ENCODE assay signal across 9 cellular contexts in genomic region chr15:76337739-76338554, GRCh38. TPM values are rescaled to one million over a fixed set of nuclear protein-coding genes. Genes with fewer than 3 reads are reported as not detected.
DNase-seq lines count a peak whose midpoint lies in the region; ATAC-seq and TF ChIP-seq lines count a peak whose summit lies in the region.
"Had no signal": no experiment of that assay in that cellular context is flagged by ENCODE, and none has a peak within 500 bp of the region (broad histone marks: within the 10 kb centered on the region; RNA-seq: fewer than 3 reads in every experiment).

No MANE protein-coding gene starts in this region.

- no peak overlapping the region for H3K9ac ChIP-seq in muscle layer of colon (ENCODE audit: low read length)

- H3K9me3 ChIP-seq in CD4-positive, alpha-beta memory T cell (ENCODE audit: control insufficient read depth in 1 of 2, low read length in 2 of 2) = no peaks in the 10 kb centered on the region
- H3K9me3 ChIP-seq in muscle layer of colon (ENCODE audit: low read length) (no peaks in the 10 kb centered on the region), suprapubic skin (no peaks in the 10 kb centered on the region), upper lobe of right lung (no peaks in the 10 kb centered on the region)
- H3K9me3 ChIP-seq: tibial nerve had no signal

- H3K4me1 ChIP-seq in CD4-positive, alpha-beta memory T cell (ENCODE audit: insufficient read depth, low read length) = peaks cover 76% of the 10 kb centered on the region
- H3K4me1 ChIP-seq in muscle layer of colon (ENCODE audit: insufficient read depth, low read length) = peaks cover 21% of the 10 kb centered on the region
- H3K4me1 ChIP-seq in suprapubic skin = peaks cover 75% of the 10 kb centered on the region
- peaks cover 43% of the 10 kb centered on the region for H3K4me1 ChIP-seq in upper lobe of right lung

- intact Hi-C loops in CD4-positive, alpha-beta memory T cell (cut with micrococcal nuclease) = no loop called here
- intact Hi-C loops in upper lobe of right lung (cut with DNase I) = no loop called here

- WGBS in suprapubic skin = 10% methylated on average over 17 of the region's 96 CpGs

- peak overlapping the region in 2 of 7 donors; percentile 54 to 88 for H3K27ac Mint-ChIP-seq in CD4-positive, alpha-beta memory T cell
- H3K27ac Mint-ChIP-seq in IgD-negative memory B cell = peak overlapping the region; percentile 87 to 94 (median 93)
- no peak overlapping the region for H3K27ac Mint-ChIP-seq in activated naive CD4-positive, alpha-beta T cell treated with anti-CD3 and anti-CD28 coated beads, Interleukin-2, amount 50 U/mL, for 72 hours

- no peak for TF ChIP-seq POLR2A in suprapubic skin (IDR thresholded peaks at IDR 0.05)

- H3K27me3 ChIP-seq in CD4-positive, alpha-beta memory T cell (ENCODE audit: insufficient read depth, low read length) = peaks cover 59% of the 10 kb centered on the region
- peaks cover 48 to 79% of the 10 kb centered on the region in 2 donors for H3K27me3 ChIP-seq in muscle layer of colon (ENCODE audit: control insufficient read depth in 1 of 2, insufficient read depth in 2 of 2, low read length in 2 of 2)
- peaks cover 100% of the 10 kb centered on the region for H3K27me3 ChIP-seq in suprapubic skin
- peaks cover 100% of the 10 kb centered on the region for H3K27me3 ChIP-seq in upper lobe of right lung

- CTCF ChIA-PET in CD4-positive, alpha-beta memory T cell (lab: Charles Lee; ENCODE audit: partially characterized antibody) = no interaction called here

- TF ChIP-seq CTCF in suprapubic skin (IDR thresholded peaks at IDR 0.05) (no peak), upper lobe of right lung (IDR thresholded peaks at IDR 0.05) (no peak)

- TF ChIP-seq EP300 in suprapubic skin (IDR thresholded peaks at IDR 0.05) = no peak

- H3K9me3 Mint-ChIP-seq in CD4-positive, alpha-beta memory T cell = peaks cover 0 to 20% (median 2%) of the 10 kb centered on the region in 8 donors
- H3K9me3 Mint-ChIP-seq in IgD-negative memory B cell = peaks cover 0 to 4% (median 0%) of the 10 kb centered on the region in 3 donors
- no peaks in the 10 kb centered on the region for H3K9me3 Mint-ChIP-seq in activated naive CD4-positive, alpha-beta T cell treated with anti-CD3 and anti-CD28 coated beads, Interleukin-2, amount 50 U/mL, for 72 hours

- H3K36me3 Mint-ChIP-seq in CD4-positive, alpha-beta memory T cell = peaks cover 0 to 2% of the 10 kb centered on the region in 2 donors
- H3K36me3 Mint-ChIP-seq in IgD-negative memory B cell = peaks cover 2% of the 10 kb centered on the region
- peaks cover 17 to 21% of the 10 kb centered on the region in 2 donors for H3K36me3 Mint-ChIP-seq in activated naive CD4-positive, alpha-beta T cell treated with anti-CD3 and anti-CD28 coated beads, Interleukin-2, amount 50 U/mL, for 72 hours

- H3K4me3 ChIP-seq in CD4-positive, alpha-beta memory T cell (ENCODE audit: low read length in 2 of 2) = peak overlapping the region in 1 of 2 donors; percentile 24
- H3K4me3 ChIP-seq in muscle layer of colon (ENCODE audit: low read depth in 1 of 2, low read length in 2 of 2) (peak overlapping the region; percentile 57 to 65), suprapubic skin (no peak overlapping the region), upper lobe of right lung (no peak overlapping the region)

- H3K36me3 ChIP-seq in CD4-positive, alpha-beta memory T cell (ENCODE audit: insufficient read depth, low read length) = no peaks in the 10 kb centered on the region
- H3K36me3 ChIP-seq in muscle layer of colon (ENCODE audit: insufficient read depth, low read length) = no peaks in the 10 kb centered on the region
- H3K36me3 ChIP-seq in suprapubic skin = no peaks in the 10 kb centered on the region
- no peaks in the 10 kb centered on the region for H3K36me3 ChIP-seq in upper lobe of right lung
- H3K36me3 ChIP-seq: tibial nerve had no signal

- peaks cover 62 to 68% of the 10 kb centered on the region in 2 donors for H3K27me3 Mint-ChIP-seq in CD4-positive, alpha-beta memory T cell
- peaks cover 62% of the 10 kb centered on the region for H3K27me3 Mint-ChIP-seq in IgD-negative memory B cell

- peaks cover 42 to 73% (median 54%) of the 10 kb centered on the region in 4 donors for H3K4me1 Mint-ChIP-seq in CD4-positive, alpha-beta memory T cell
- H3K4me1 Mint-ChIP-seq in IgD-negative memory B cell = peaks cover 34 to 54% (median 42%) of the 10 kb centered on the region in 3 donors

- peak; percentile 5 to 6 for ATAC-seq in activated naive CD4-positive, alpha-beta T cell treated with anti-CD3 and anti-CD28 coated beads, Interleukin-2, amount 50 U/mL, for 72 hours
- no peak for ATAC-seq in GM18519 (IDR thresholded peaks at IDR 0.05; ENCODE audit: low FRiP score, unreplicated experiment)
- no peak for ATAC-seq in upper lobe of right lung

- H3K27ac ChIP-seq in CD4-positive, alpha-beta memory T cell (ENCODE audit: low read depth, low read length) = no peak overlapping the region
- H3K27ac ChIP-seq in muscle layer of colon (ENCODE audit: low read depth, low read length) (no peak overlapping the region), suprapubic skin (no peak overlapping the region), upper lobe of right lung (no peak overlapping the region)

- peak in 3 of 5 donors; percentile 25 to 32 (median 30) for DNase-seq in CD4-positive, alpha-beta memory T cell
- DNase-seq in activated naive CD4-positive, alpha-beta T cell treated with anti-CD3 and anti-CD28 coated beads, Interleukin-2, amount 50 U/mL, for 72 hours (ENCODE audit: low spot score in 2 of 2) = peak in 1 of 2 donors; percentile 24
- DNase-seq in suprapubic skin (ENCODE audit: low spot score in 2 of 2) = no peak
- no peak for DNase-seq in NCI-H1417 treated with DMSO at 0.1 percent for 48 hours (lab: John Stamatoyannopoulos, UW)
- DNase-seq in upper lobe of right lung = no peak

- POLR2A ChIA-PET in CD4-positive, alpha-beta memory T cell (lab: Charles Lee; ENCODE audit: partially characterized antibody) = interaction anchor here (1.0 to 1.8 kb wide), 2 partner anchors 26 to 48 kb away, joined by 3 to 5 read pairs; partner anchors contain the start of gene ETFA

- peak overlapping the region in 7 of 8 donors; percentile 46 to 93 (median 66) for H3K4me3 Mint-ChIP-seq in CD4-positive, alpha-beta memory T cell
- peak overlapping the region; percentile 84 to 92 (median 90) for H3K4me3 Mint-ChIP-seq in IgD-negative memory B cell

RNA-seq across cellular contexts. Expression of gene ISL2, which starts 1.4 kb away (rescaled TPM):
- total RNA-seq in CD4-positive, alpha-beta memory T cell = not detected
- not detected for polyA plus RNA-seq in CD4-positive, alpha-beta memory T cell
- polyA plus RNA-seq in IgD-negative memory B cell = 0.89 TPM
- total RNA-seq in activated naive CD4-positive, alpha-beta T cell treated with anti-CD3 and anti-CD28 coated beads, Interleukin-2, amount 50 U/mL, for 72 hours = not detected
- under 1 TPM in 1 of 4 donors, not detected in 3; 0.76 TPM for total RNA-seq in suprapubic skin
- total RNA-seq in upper lobe of right lung = not detected
- total RNA-seq: tibial nerve had no signal

RNA-seq across cellular contexts. Expression of gene ETFA, which starts 26.7 kb away (rescaled TPM):
- total RNA-seq in CD4-positive, alpha-beta memory T cell = 10 to 100 TPM; 47.7 to 49.4 TPM
- polyA plus RNA-seq in CD4-positive, alpha-beta memory T cell = 100 to 1,000 TPM; 104 to 106 TPM
- 107 TPM for polyA plus RNA-seq in IgD-negative memory B cell
- 100 to 1,000 TPM; 164 to 173 TPM for total RNA-seq in activated naive CD4-positive, alpha-beta T cell treated with anti-CD3 and anti-CD28 coated beads, Interleukin-2, amount 50 U/mL, for 72 hours
- total RNA-seq in suprapubic skin = 10 to 100 TPM; 63.6 to 90.1 (median 85.1) TPM
- total RNA-seq in upper lobe of right lung = 71.3 TPM

Comparison
In these comparisons a context has a peak if more than half of its experiments do, and no peak if none do; other contexts are left out.
1. DNase-seq: peak in CD4-positive, alpha-beta memory T cell (3 of 5); none in suprapubic skin (0 of 2), NCI-H1417 treated with DMSO at 0.1 percent for 48 hours (single experiment) and upper lobe of right lung (single experiment).
2. H3K4me3 ChIP-seq: peak in muscle layer of colon (2 of 2); none in suprapubic skin (single experiment) and upper lobe of right lung (single experiment).
3. H3K27ac Mint-ChIP-seq: peak in IgD-negative memory B cell (3 of 3); none in activated naive CD4-positive, alpha-beta T cell treated with anti-CD3 and anti-CD28 coated beads, Interleukin-2, amount 50 U/mL, for 72 hours (0 of 2).
4. ATAC-seq: peak in activated naive CD4-positive, alpha-beta T cell treated with anti-CD3 and anti-CD28 coated beads, Interleukin-2, amount 50 U/mL, for 72 hours (2 of 2); none in GM18519 (single experiment) and upper lobe of right lung (single experiment).